In genomic region chr1:215645861-215646260, GRCh38 we compare ENCODE assay signal across 1 cellular context.
TF ChIP-seq lines count a peak whose summit lies in the region.

No MANE protein-coding gene starts in this region.

TF ChIP-seq in SK-N-SH, 30 proteins besides CTCF, POLR2A, EP300 and RAD21 (continued from another document):
- no peak for TF ChIP-seq PBX3 (IDR thresholded peaks at IDR 0.05)
- TF ChIP-seq SIN3A (IDR thresholded peaks at IDR 0.05; ENCODE audit: borderline replicate concordance, low read depth, low read length): no peak
- no peak for TF ChIP-seq POLR2AphosphoS5 (IDR thresholded peaks at IDR 0.05; ENCODE audit: low read depth, low read length)
- no peak for TF ChIP-seq RFX5 (IDR thresholded peaks at IDR 0.05; ENCODE audit: low read length)
- TF ChIP-seq YY1 (IDR thresholded peaks at IDR 0.05; ENCODE audit: low read depth): no peak
- TF ChIP-seq TEAD4 (IDR thresholded peaks at IDR 0.05; ENCODE audit: borderline replicate concordance, insufficient read depth): no peak
- TF ChIP-seq GATA2 (CRISPR knock-in tag; IDR thresholded peaks at IDR 0.05): no peak
- no peak for TF ChIP-seq RXRA (IDR thresholded peaks at IDR 0.05; ENCODE audit: borderline replicate concordance, low read depth)
- TF ChIP-seq EZH2phosphoT487 (IDR thresholded peaks at IDR 0.05; ENCODE audit: borderline replicate concordance, low read depth): no peak
